ENCODE assay signal across 21 cellular contexts in the genomic region with DNA sequence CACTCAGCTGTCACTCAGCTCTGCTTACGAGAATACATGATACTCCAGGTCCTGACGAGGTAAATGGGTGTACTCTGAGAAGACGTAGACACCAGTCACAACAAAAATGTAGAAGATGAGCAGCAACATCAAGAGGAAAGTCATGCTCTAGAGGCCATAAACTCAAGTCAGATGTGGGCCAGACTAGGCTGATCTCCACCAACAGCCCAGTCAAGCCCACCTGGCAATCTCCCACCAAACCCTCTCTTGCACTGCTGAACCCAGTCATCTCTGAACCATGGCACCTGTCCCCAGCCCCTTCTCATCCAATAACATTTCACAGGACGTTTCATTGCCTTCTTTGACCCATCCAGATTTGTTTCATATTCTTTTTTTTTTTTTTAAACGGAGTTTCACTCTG. TPM values are rescaled to one million over a fixed set of nuclear protein-coding genes. Genes with fewer than 3 reads are reported as not detected.
DNase-seq lines count a peak whose midpoint lies in the region; ATAC-seq and TF ChIP-seq lines count a peak whose summit lies in the region.
"Had no signal": no experiment of that assay in that cellular context is flagged by ENCODE, and none has a peak within 500 bp of the region (broad histone marks: within the 10 kb centered on the region; RNA-seq: fewer than 3 reads in every experiment).

No MANE protein-coding gene starts in this region.

- H4K20me1 ChIP-seq in osteoblast (ENCODE audit: insufficient read depth, low read length) (no peaks in the 10 kb centered on the region), mammary epithelial cell (ENCODE audit: insufficient read depth, low read length) (no peaks in the 10 kb centered on the region)

- CTCF ChIA-PET in activated CD4-positive, alpha-beta T cell treated with anti-CD3 and anti-CD28 coated beads, Interleukin-2, amount 10 ng/mL, durations not matched to agents 7 days and 5 days (lab: Charles Lee), result no interaction called here
- CTCF ChIA-PET in mammary epithelial cell (lab: Charles Lee; ENCODE audit: low non-redundant PET), result no interaction called here

- H3K9me3 Mint-ChIP-seq in activated CD4-positive, alpha-beta T cell treated with anti-CD3 and anti-CD28 coated beads, Interleukin-2, amount 10 ng/mL, durations not matched to agents 7 days and 5 days, result no peaks in the 10 kb centered on the region
- H3K9me3 Mint-ChIP-seq: activated T-cell treated with anti-CD3 and anti-CD28 coated beads, Interleukin-2, amount 50 U/mL, for 24 hours; CD4-positive, alpha-beta memory T cell had no signal

- in situ Hi-C loops in mammary epithelial cell (cut with MboI; ENCODE audit: low sequenced_read_pairs in 2 of 2), result no loop called here

- no peak for DNase-seq in activated CD4-positive, alpha-beta T cell treated with anti-CD3 and anti-CD28 coated beads, Interleukin-2, amount 10 ng/mL, durations not matched to agents 7 days and 5 days
- no peak for DNase-seq in activated CD4-positive, alpha-beta T cell treated with anti-CD3 and anti-CD28 coated beads, Interleukin-2, amount 50 U/mL, for 4 hours
- DNase-seq in osteoblast (ENCODE audit: insufficient read length, low spot score, missing footprints) (no peak), hepatic stellate cell (ENCODE audit: low spot score) (no peak), SKM-1 (lab: John Stamatoyannopoulos, UW; ENCODE audit: unreplicated experiment) (no peak), mammary epithelial cell (no peak)
- DNase-seq: 8988T; activated CD4-positive, CD25-positive, alpha-beta regulatory T cell; activated T-cell treated with anti-CD3 and anti-CD28 coated beads, Interleukin-2, amount 50 U/mL, for 24 hours; CD4-positive, alpha-beta memory T cell; cerebellar nuclear complex; gastrocnemius medialis; H9; mesendoderm; NCI-H1417; stomach; SW 1271 had no signal

- H2AFZ ChIP-seq in osteoblast (ENCODE audit: low read length) (no peak overlapping the region), mammary epithelial cell (ENCODE audit: low read depth, low read length) (no peak overlapping the region)

- no TSS peak for BruUV-seq in mammary epithelial cell (replicated peaks; lab: Mats Ljungman, UMichigan)

- no peaks in the 10 kb centered on the region for H3K79me2 ChIP-seq in osteoblast (ENCODE audit: insufficient read depth, low read length)
- H3K79me2 ChIP-seq in mammary epithelial cell (ENCODE audit: insufficient read depth, low read length), result no peaks in the 10 kb centered on the region

- H3K4me3 Mint-ChIP-seq in activated CD4-positive, alpha-beta T cell treated with anti-CD3 and anti-CD28 coated beads, Interleukin-2, amount 10 ng/mL, durations not matched to agents 7 days and 5 days, result no peak overlapping the region
- H3K4me3 Mint-ChIP-seq: activated T-cell treated with anti-CD3 and anti-CD28 coated beads, Interleukin-2, amount 50 U/mL, for 24 hours; CD4-positive, alpha-beta memory T cell; H9 had no signal

- ATAC-seq in GM21423 (IDR thresholded peaks at IDR 0.05; ENCODE audit: unreplicated experiment) (peak; percentile 35), HG03064 (IDR thresholded peaks at IDR 0.05; ENCODE audit: low read depth, unreplicated experiment) (peak; percentile 44)
- ATAC-seq: gastrocnemius medialis had no signal

- POLR2A ChIA-PET in activated CD4-positive, alpha-beta T cell treated with anti-CD3 and anti-CD28 coated beads, Interleukin-2, amount 10 ng/mL, durations not matched to agents 7 days and 5 days (lab: Charles Lee), result no interaction called here

- peak overlapping the region; percentile 38 for H3K27ac Mint-ChIP-seq in activated CD4-positive, alpha-beta T cell treated with anti-CD3 and anti-CD28 coated beads, Interleukin-2, amount 10 ng/mL, durations not matched to agents 7 days and 5 days
- H3K27ac Mint-ChIP-seq: activated T-cell treated with anti-CD3 and anti-CD28 coated beads, Interleukin-2, amount 50 U/mL, for 24 hours; CD4-positive, alpha-beta memory T cell; H9 had no signal

- H3K9me3 ChIP-seq in osteoblast (ENCODE audit: low read depth, low read length) (no peaks in the 10 kb centered on the region), mammary epithelial cell (replicated peaks; ENCODE audit: insufficient read depth, low read length) (no peaks in the 10 kb centered on the region)
- H3K9me3 ChIP-seq: gastrocnemius medialis, neutrophil, stomach had no signal

- dilution Hi-C loops in mammary epithelial cell (cut with HindIII; ENCODE audit: low sequenced_read_pairs), result no loop called here

- H3K4me3 ChIP-seq in osteoblast (ENCODE audit: insufficient read depth, low read length) (no peak overlapping the region), mammary epithelial cell (replicated peaks in 1 of 3; ENCODE audit: insufficient read depth in 1 of 3, low read depth in 2 of 3, low read length in 3 of 3) (no peak overlapping the region)
- H3K4me3 ChIP-seq: gastrocnemius medialis, skin epidermis, stomach had no signal

- intact Hi-C loops in mammary epithelial cell (cut with micrococcal nuclease), result no loop called here

- H3K27ac ChIP-seq in osteoblast (ENCODE audit: low read depth, low read length) (no peak overlapping the region), mammary epithelial cell (ENCODE audit: insufficient read depth, low read depth, low read length) (no peak overlapping the region)
- H3K27ac ChIP-seq: gastrocnemius medialis, neutrophil, skin epidermis, stomach had no signal

- no peaks in the 10 kb centered on the region for H3K36me3 Mint-ChIP-seq in activated CD4-positive, alpha-beta T cell treated with anti-CD3 and anti-CD28 coated beads, Interleukin-2, amount 10 ng/mL, durations not matched to agents 7 days and 5 days (ENCODE audit: low read depth)
- H3K36me3 Mint-ChIP-seq: CD4-positive, alpha-beta memory T cell had no signal

- H3K4me1 ChIP-seq in osteoblast (ENCODE audit: insufficient read depth, low read length) (peaks cover 2% of the 10 kb centered on the region), mammary epithelial cell (ENCODE audit: insufficient read depth, low read length) (no peaks in the 10 kb centered on the region)
- H3K4me1 ChIP-seq: gastrocnemius medialis, stomach had no signal

- peaks cover 9% of the 10 kb centered on the region for H3K4me1 Mint-ChIP-seq in activated CD4-positive, alpha-beta T cell treated with anti-CD3 and anti-CD28 coated beads, Interleukin-2, amount 10 ng/mL, durations not matched to agents 7 days and 5 days
- H3K4me1 Mint-ChIP-seq: CD4-positive, alpha-beta memory T cell; H9 had no signal

- TF ChIP-seq CTCF in osteoblast (IDR thresholded peaks at IDR 0.05; ENCODE audit: extremely low read depth, low read depth, low read length), result no peak
- TF ChIP-seq CTCF in mammary epithelial cell (conservative IDR thresholded peaks at IDR 0.05 in 1 of 2, IDR thresholded peaks at IDR 0.05 in 1 of 2; ENCODE audit: extremely low read depth in 1 of 2, insufficient read depth in 1 of 2, low read depth in 1 of 2, low read length in 2 of 2), result no peak

- WGBS in mammary epithelial cell (ENCODE audit: low coverage, missing lambda C conversion rate), result 70% methylated on average over 5 of the region's 5 CpGs

- H3K36me3 ChIP-seq in osteoblast (ENCODE audit: insufficient read depth, low read length), result no peaks in the 10 kb centered on the region
- H3K36me3 ChIP-seq in mammary epithelial cell (ENCODE audit: insufficient read depth, low read length), result no peaks in the 10 kb centered on the region
- H3K36me3 ChIP-seq: gastrocnemius medialis, neutrophil, stomach had no signal

- no peak overlapping the region for H3K9ac ChIP-seq in mammary epithelial cell (ENCODE audit: insufficient read depth, low read length)

- H3K27me3 Mint-ChIP-seq in activated CD4-positive, alpha-beta T cell treated with anti-CD3 and anti-CD28 coated beads, Interleukin-2, amount 10 ng/mL, durations not matched to agents 7 days and 5 days, result peaks cover 2% of the 10 kb centered on the region
- H3K27me3 Mint-ChIP-seq: activated T-cell treated with anti-CD3 and anti-CD28 coated beads, Interleukin-2, amount 50 U/mL, for 24 hours had no signal

- no peaks in the 10 kb centered on the region for H3K27me3 ChIP-seq in osteoblast (ENCODE audit: insufficient read depth, low read length)
- no peaks in the 10 kb centered on the region for H3K27me3 ChIP-seq in mammary epithelial cell (ENCODE audit: insufficient read depth, low read length)
- H3K27me3 ChIP-seq: gastrocnemius medialis, neutrophil, stomach had no signal

- H3K4me2 ChIP-seq in osteoblast (ENCODE audit: insufficient read depth, low read length), result peak overlapping the region; percentile 20
- H3K4me2 ChIP-seq in mammary epithelial cell (ENCODE audit: insufficient read depth, low read depth, low read length), result no peak overlapping the region

RNA-seq across cellular contexts. Expression of a gene that starts 10.8 kb away (rescaled TPM):
- total RNA-seq in activated CD4-positive, alpha-beta T cell treated with anti-CD3 and anti-CD28 coated beads, Interleukin-2, amount 10 ng/mL, durations not matched to agents 7 days and 5 days, result 100 to 1,000 TPM; 304 to 330 TPM
- total RNA-seq in osteoblast (160 and 173 TPM in 2 replicates), mammary epithelial cell (100 to 1,000 TPM; 157 to 509 TPM)
- 153 TPM for polyA plus RNA-seq in mammary epithelial cell
- 142 TPM for polyA minus RNA-seq in mammary epithelial cell

RNA-seq across cellular contexts. Expression of a gene that starts 41.4 kb away (rescaled TPM):
- 1 to 10 TPM; 2.5 to 2.9 TPM for total RNA-seq in activated CD4-positive, alpha-beta T cell treated with anti-CD3 and anti-CD28 coated beads, Interleukin-2, amount 10 ng/mL, durations not matched to agents 7 days and 5 days
- total RNA-seq in osteoblast (1.2 and 3.6 TPM in 2 replicates), mammary epithelial cell (1 to 10 TPM; 1.7 to 5.7 TPM)
- polyA plus RNA-seq in mammary epithelial cell, result 2.8 TPM
- polyA minus RNA-seq in mammary epithelial cell, result 10.9 TPM

RNA-seq across cellular contexts. Expression of a gene that starts 41.7 kb away (rescaled TPM):
- total RNA-seq in activated CD4-positive, alpha-beta T cell treated with anti-CD3 and anti-CD28 coated beads, Interleukin-2, amount 10 ng/mL, durations not matched to agents 7 days and 5 days, result not detected
- total RNA-seq in osteoblast, result not detected in 2 replicates
- 10 to 100 TPM; 32.7 to 41.5 TPM for total RNA-seq in mammary epithelial cell
- 94.3 TPM for polyA plus RNA-seq in mammary epithelial cell
- 118 TPM for polyA minus RNA-seq in mammary epithelial cell
- total RNA-seq: CD4-positive, alpha-beta memory T cell had no signal
- polyA plus RNA-seq: CD4-positive, alpha-beta memory T cell had no signal

RNA-seq across cellular contexts. Expression of a gene that starts 56.7 kb away (rescaled TPM):
- 100 to 1,000 TPM; 956 to 981 TPM for total RNA-seq in activated CD4-positive, alpha-beta T cell treated with anti-CD3 and anti-CD28 coated beads, Interleukin-2, amount 10 ng/mL, durations not matched to agents 7 days and 5 days
- total RNA-seq in osteoblast (432 and 461 TPM in 2 replicates), mammary epithelial cell (100 to 1,000 TPM; 191 to 636 TPM)
- polyA plus RNA-seq in mammary epithelial cell, result 987 TPM
- 365 TPM for polyA minus RNA-seq in mammary epithelial cell

Comparison
In these comparisons a context has a peak if more than half of its experiments do, and no peak if none do; other contexts are left out.
1. RNA of a gene that starts 41.7 kb away (total RNA-seq): 32.7 to 41.5 TPM in mammary epithelial cell; not detected in activated CD4-positive, alpha-beta T cell treated with anti-CD3 and anti-CD28 coated beads, Interleukin-2, amount 10 ng/mL, durations not matched to agents 7 days and 5 days and not detected in osteoblast; every median in the first group is over 10 times any median in the second.